ENCODE assay signal across 22 cellular contexts in genomic region chr1:59967780-59968179, GRCh38. TPM values are rescaled to one million over a fixed set of nuclear protein-coding genes. Genes with fewer than 3 reads are reported as not detected.
A peak's percentile ranks its signal among the peaks of the same experiment; 100 is the strongest.
DNase-seq lines count a peak whose midpoint lies in the region; ATAC-seq and TF ChIP-seq lines count a peak whose summit lies in the region.
"Had no signal": no experiment of that assay in that cellular context is flagged by ENCODE, and none has a peak within 500 bp of the region (broad histone marks: within the 10 kb centered on the region; RNA-seq: fewer than 3 reads in every experiment).

No MANE protein-coding gene starts in this region.

- H3K4me3 Mint-ChIP-seq in endodermal cell, result no peak overlapping the region
- H3K4me3 Mint-ChIP-seq in activated CD4-positive, alpha-beta T cell treated with anti-CD3 and anti-CD28 coated beads for 36 hours, result no peak overlapping the region
- H3K4me3 Mint-ChIP-seq: CD4-positive, CD25-positive, alpha-beta regulatory T cell; H9; HFFc6 had no signal

- no peak overlapping the region for H2AFZ ChIP-seq in smooth muscle cell (ENCODE audit: low read depth)

- POLR2A ChIA-PET in activated CD4-positive, alpha-beta T cell treated with anti-CD3 and anti-CD28 coated beads for 36 hours (lab: Charles Lee), result no interaction called here

- CTCF ChIA-PET in activated CD4-positive, alpha-beta T cell treated with anti-CD3 and anti-CD28 coated beads for 36 hours (lab: Charles Lee), result interaction anchor here (0.8 to 5.1 kb wide), 8 partner anchors 8 to 94 kb away, joined by 3 to 29 read pairs (median 4); no protein-coding TSS in a partner anchor

- H3K27ac Mint-ChIP-seq in endodermal cell, result no peak overlapping the region
- no peak overlapping the region for H3K27ac Mint-ChIP-seq in activated CD4-positive, alpha-beta T cell treated with anti-CD3 and anti-CD28 coated beads for 36 hours
- H3K27ac Mint-ChIP-seq: CD4-positive, CD25-positive, alpha-beta regulatory T cell; H9; HFFc6 had no signal

- H3K27me3 ChIP-seq in endodermal cell (ENCODE audit: control insufficient read depth, insufficient read depth, low read length, poor library complexity, severe bottlenecking), result no peaks in the 10 kb centered on the region
- no peaks in the 10 kb centered on the region for H3K27me3 ChIP-seq in smooth muscle cell (ENCODE audit: low read depth)
- no peaks in the 10 kb centered on the region for H3K27me3 ChIP-seq in ascending aorta
- H3K27me3 ChIP-seq: BE2C, SJSA1 had no signal

- H3K4me1 ChIP-seq in endodermal cell (ENCODE audit: control insufficient read depth, insufficient read depth, low read length), result no peaks in the 10 kb centered on the region
- peaks cover 5% of the 10 kb centered on the region for H3K4me1 ChIP-seq in smooth muscle cell (ENCODE audit: low read depth)
- peaks cover 0 to 3% of the 10 kb centered on the region in 2 donors for H3K4me1 ChIP-seq in ascending aorta
- H3K4me1 ChIP-seq: A549 had no signal

- peaks cover 14% of the 10 kb centered on the region for H3F3A ChIP-seq in smooth muscle cell (ENCODE audit: low read depth)

- H3K9me3 ChIP-seq in endodermal cell (ENCODE audit: control insufficient read depth, low read length), result peaks cover 21% of the 10 kb centered on the region
- H3K9me3 ChIP-seq in smooth muscle cell (replicated peaks; ENCODE audit: low read depth), result no peaks in the 10 kb centered on the region
- no peaks in the 10 kb centered on the region for H3K9me3 ChIP-seq in ascending aorta
- H3K9me3 ChIP-seq: A549, BE2C, SJSA1 had no signal

- TF ChIP-seq CTCF in endodermal cell (conservative IDR thresholded peaks at IDR 0.05), result no peak
- TF ChIP-seq CTCF in smooth muscle cell (IDR thresholded peaks at IDR 0.05; ENCODE audit: borderline replicate concordance, insufficient read depth, poor library complexity, severe bottlenecking), result no peak
- no peak for TF ChIP-seq CTCF in ascending aorta (IDR thresholded peaks at IDR 0.05)

- H4K20me1 ChIP-seq in smooth muscle cell (ENCODE audit: low read depth), result no peaks in the 10 kb centered on the region

- H3K4me2 ChIP-seq in smooth muscle cell, result peak overlapping the region; percentile 16
- H3K4me2 ChIP-seq: A549 had no signal

- peaks cover 14% of the 10 kb centered on the region for H3K4me1 Mint-ChIP-seq in endodermal cell
- H3K4me1 Mint-ChIP-seq in activated CD4-positive, alpha-beta T cell treated with anti-CD3 and anti-CD28 coated beads for 36 hours, result peaks cover 5% of the 10 kb centered on the region

- no peak overlapping the region for H3K9ac ChIP-seq in endodermal cell (ENCODE audit: extremely low read depth, low read length, poor library complexity, severe bottlenecking)
- no peak overlapping the region for H3K9ac ChIP-seq in smooth muscle cell (ENCODE audit: low read depth)

- 93 to 100% methylated on average over 1 to 3 of the region's 3 CpGs for WGBS in endodermal cell (ENCODE audit: insufficient coverage in 1 of 2, insufficient read length in 1 of 2), 2 experiments
- 72% methylated on average over 3 of the region's 3 CpGs for WGBS in smooth muscle cell (ENCODE audit: low lambda C conversion rate)

- intact Hi-C loops in ascending aorta (cut with DNase I), result no loop called here
- intact Hi-C loops in activated CD4-positive, alpha-beta T cell treated with anti-CD3 and anti-CD28 coated beads for 36 hours (cut with DNase I, micrococcal nuclease), result no loop called here

- H3K36me3 Mint-ChIP-seq in endodermal cell (ENCODE audit: low read depth), result no peaks in the 10 kb centered on the region
- H3K36me3 Mint-ChIP-seq in activated CD4-positive, alpha-beta T cell treated with anti-CD3 and anti-CD28 coated beads for 36 hours (ENCODE audit: low read depth), result no peaks in the 10 kb centered on the region
- H3K36me3 Mint-ChIP-seq: CD4-positive, CD25-positive, alpha-beta regulatory T cell had no signal

- peaks cover 10% of the 10 kb centered on the region for H3K9me3 Mint-ChIP-seq in endodermal cell
- H3K9me3 Mint-ChIP-seq in activated CD4-positive, alpha-beta T cell treated with anti-CD3 and anti-CD28 coated beads for 36 hours (ENCODE audit: low read depth), result no peaks in the 10 kb centered on the region
- H3K9me3 Mint-ChIP-seq: H9, HFFc6 had no signal

- no peaks in the 10 kb centered on the region for H3K27me3 Mint-ChIP-seq in endodermal cell (ENCODE audit: insufficient read depth)
- H3K27me3 Mint-ChIP-seq in activated CD4-positive, alpha-beta T cell treated with anti-CD3 and anti-CD28 coated beads for 36 hours, result peaks cover 2% of the 10 kb centered on the region

- no peaks in the 10 kb centered on the region for H3K36me3 ChIP-seq in endodermal cell (ENCODE audit: control insufficient read depth, insufficient read depth, low read length)
- no peaks in the 10 kb centered on the region for H3K36me3 ChIP-seq in smooth muscle cell (ENCODE audit: low read depth)
- no peaks in the 10 kb centered on the region for H3K36me3 ChIP-seq in ascending aorta
- H3K36me3 ChIP-seq: BE2C, SJSA1 had no signal

- no peak overlapping the region for H3K27ac ChIP-seq in endodermal cell (ENCODE audit: low read depth, low read length)
- H3K27ac ChIP-seq in smooth muscle cell (ENCODE audit: low read depth), result peak overlapping the region; percentile 48
- no peak overlapping the region for H3K27ac ChIP-seq in ascending aorta
- H3K27ac ChIP-seq: A549, SJSA1 had no signal

- DNase-seq in DMS53 treated with DMSO at 0.1 percent for 48 hours (lab: John Stamatoyannopoulos, UW; ENCODE audit: unreplicated experiment) (peak; percentile 92), NCI-H2029 treated with DMSO at 0.1 percent for 48 hours (lab: John Stamatoyannopoulos, UW) (peak; percentile 45), endodermal cell (no peak), smooth muscle cell (lab: John Stamatoyannopoulos, UW; ENCODE audit: unreplicated experiment) (no peak), ascending aorta (ENCODE audit: low spot score in 2 of 2) (no peak), GOT3 (lab: John Stamatoyannopoulos, UW) (no peak)
- DNase-seq in activated CD4-positive, alpha-beta T cell treated with anti-CD3 and anti-CD28 coated beads for 36 hours, result no peak
- DNase-seq: CD4-positive, CD25-positive, alpha-beta regulatory T cell; COR-L47; DND-41; H9; NCI-H1436; NCI-H446 treated with DMSO at 0.1 percent for 48 hours; NCI-H748 treated with DMSO at 0.1 percent for 48 hours; T-helper 1 cell had no signal

- H3K4me3 ChIP-seq in endodermal cell (ENCODE audit: low read length), result peak overlapping the region; percentile 64
- no peak overlapping the region for H3K4me3 ChIP-seq in smooth muscle cell
- H3K4me3 ChIP-seq in ascending aorta, result no peak overlapping the region
- H3K4me3 ChIP-seq: A549, GM12878, SJSA1 had no signal

- no peaks in the 10 kb centered on the region for H3K79me2 ChIP-seq in smooth muscle cell (ENCODE audit: low read depth)

- ATAC-seq in activated CD4-positive, alpha-beta T cell treated with anti-CD3 and anti-CD28 coated beads for 36 hours, result no peak
- ATAC-seq: A549, GM12878, Right ventricle myocardium inferior had no signal

RNA-seq across cellular contexts. Expression of gene CYP2J2, which starts 41.2 kb away (rescaled TPM):
- total RNA-seq in endodermal cell (under 1 TPM; 0.29 to 0.37 TPM), smooth muscle cell (2.2 and 2.5 TPM in 2 replicates), ascending aorta (not detected)
- polyA plus RNA-seq in endodermal cell (2013, experiment 1 of 2), result 0.53 TPM
- 0.46 TPM for polyA plus RNA-seq in endodermal cell (2013, experiment 2 of 2)
- polyA plus RNA-seq in smooth muscle cell, result 1.7 and 2.4 TPM in 2 replicates
- total RNA-seq in activated CD4-positive, alpha-beta T cell treated with anti-CD3 and anti-CD28 coated beads for 36 hours, result 1 to 10 TPM; 1.3 to 1.6 TPM
- total RNA-seq: CD4-positive, CD25-positive, alpha-beta regulatory T cell; OCI-LY7; SJSA1 had no signal

Comparison
In these comparisons a context has a peak if more than half of its experiments do, and no peak if none do; other contexts are left out.
1. DNase-seq: peak in DMS53 treated with DMSO at 0.1 percent for 48 hours (single experiment) and NCI-H2029 treated with DMSO at 0.1 percent for 48 hours (single experiment); none in endodermal cell (single experiment), smooth muscle cell (single experiment), ascending aorta (0 of 2), activated CD4-positive, alpha-beta T cell treated with anti-CD3 and anti-CD28 coated beads for 36 hours (single experiment) and GOT3 (single experiment).